26 cellular contexts compared by ENCODE assay signal in the genomic region with DNA sequence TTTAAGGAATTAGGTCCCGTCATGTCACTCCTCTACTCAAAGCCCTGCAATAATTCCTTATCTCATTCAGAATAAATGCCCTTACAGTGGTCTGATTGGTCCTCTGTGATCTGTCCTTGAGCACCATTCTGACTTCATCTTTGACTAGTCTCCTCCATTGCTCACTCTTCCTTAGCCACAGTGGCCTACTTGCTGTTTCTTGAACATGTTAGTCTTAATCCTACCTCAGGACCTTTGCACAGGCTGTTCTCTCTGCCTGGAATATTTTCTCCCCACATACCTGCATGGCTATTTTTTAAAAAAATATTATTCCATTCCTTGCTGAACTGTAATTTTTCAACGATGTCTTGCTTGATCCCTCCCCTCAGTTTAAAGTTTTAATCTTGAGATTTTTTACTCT. TPM values are rescaled to one million over a fixed set of nuclear protein-coding genes. Genes with fewer than 3 reads are reported as not detected.
DNase-seq lines count a peak whose midpoint lies in the region; ATAC-seq, FAIRE-seq and TF ChIP-seq lines count a peak whose summit lies in the region.
"Had no signal": no experiment of that assay in that cellular context is flagged by ENCODE, and none has a peak within 500 bp of the region (broad histone marks: within the 10 kb centered on the region; RNA-seq: fewer than 3 reads in every experiment).

No MANE protein-coding gene starts in this region.

- no peak overlapping the region for H3K27ac ChIP-seq in K562 (ENCODE audit: extremely low read depth, low read depth, low read length)
- H3K27ac ChIP-seq: GM23248 had no signal

- DNase-seq in activated CD4-positive, alpha-beta T cell treated with anti-CD3 and anti-CD28 coated beads, Interleukin-2, amount 10 ng/mL, durations not matched to agents 24 days and 14 days: peak; percentile 45
- DNase-seq in activated CD4-positive, alpha-beta T cell treated with anti-CD3 and anti-CD28 coated beads, Interleukin-2, amount 10 ng/mL, durations not matched to agents 7 days and 5 days: no peak
- DNase-seq in Calu3: no peak
- DNase-seq in K562 (ENCODE audit: extremely low read depth in 1 of 4, low spot score in 3 of 4): no peak
- DNase-seq in stimulated activated naive B cell treated with anti-CD40 and anti-IgM and Interleukin-4, amounts not matched to agents 10 μg/mL and 1 μg/mL and 100 μg/mL, for 72 hours: no peak
- no peak for DNase-seq in CD1c-positive myeloid dendritic cell (ENCODE audit: extremely low spot score)
- no peak for DNase-seq in nephron progenitor cell
- DNase-seq: 8988T; ACHN; CD4-positive, alpha-beta memory T cell; COR-L47; GM23248; H7; KBM-7; MG63; NCI-H1105 treated with DMSO at 0.1 percent for 48 hours; NCI-H146; NCI-H1930; NCI-H2107; NCI-H446 treated with DMSO at 0.1 percent for 48 hours; NCI-H526; NCI-H82; NK-92 treated with Interleukin-12 subunit alpha and Interleukin-12 subunit beta, amount 100 ng/mL, for 24 hours; PC-3 had no signal

- H3K4me3 ChIP-seq in K562: no peak overlapping the region
- H3K4me3 ChIP-seq: GM23248, MG63 had no signal

- H3K4me2 ChIP-seq in K562 (ENCODE audit: insufficient read depth, low read length): no peak overlapping the region

- no peak for TF ChIP-seq RAD21 in K562 (CRISPR knock-in tag; conservative IDR thresholded peaks at IDR 0.05 in 1 of 2, IDR thresholded peaks at IDR 0.05 in 1 of 2)

- TF ChIP-seq POLR2A in K562 (conservative IDR thresholded peaks at IDR 0.05): no peak

- H3K9me1 ChIP-seq in K562 (ENCODE audit: control insufficient read depth, insufficient read depth, low read length): no peaks in the 10 kb centered on the region

- BruUV-seq in Calu3 (replicated peaks; lab: Mats Ljungman, UMichigan) (no TSS peak), K562 (replicated peaks; lab: Mats Ljungman, UMichigan) (no TSS peak)

- no peak for TF ChIP-seq EP300 in K562 (IDR thresholded peaks at IDR 0.05; ENCODE audit: low read length)

- 9% methylated on average over 2 of the region's 2 CpGs for WGBS in K562 (ENCODE audit: insufficient coverage, low coverage, missing lambda C conversion rate)

- no peaks in the 10 kb centered on the region for H4K20me1 ChIP-seq in K562 (replicated peaks; ENCODE audit: control insufficient read depth, insufficient read depth, low read length)

- H3K27me3 ChIP-seq in K562 (ENCODE audit: control insufficient read depth in 2 of 2, insufficient read depth in 2 of 2, low read length in 2 of 2): peaks cover 0 to 8% of the 10 kb centered on the region in 2 experiments; a peak in 3 of 5 replicates
- H3K27me3 ChIP-seq: MG63 had no signal

- CTCF ChIA-PET in activated CD4-positive, alpha-beta T cell treated with anti-CD3 and anti-CD28 coated beads, Interleukin-2, amount 10 ng/mL, durations not matched to agents 7 days and 5 days (lab: Charles Lee): no interaction called here
- CTCF ChIA-PET in Calu3 (lab: Charles Lee) (no interaction called here), K562 (lab: Yijun Ruan, JAX; ENCODE audit: low intra/inter-chr PET ratio) (no interaction called here)

- H3K36me3 Mint-ChIP-seq in activated CD4-positive, alpha-beta T cell treated with anti-CD3 and anti-CD28 coated beads, Interleukin-2, amount 10 ng/mL, durations not matched to agents 24 days and 14 days (ENCODE audit: low read depth): peaks cover 5% of the 10 kb centered on the region
- H3K36me3 Mint-ChIP-seq in activated CD4-positive, alpha-beta T cell treated with anti-CD3 and anti-CD28 coated beads, Interleukin-2, amount 10 ng/mL, durations not matched to agents 7 days and 5 days (ENCODE audit: low read depth): no peaks in the 10 kb centered on the region
- H3K36me3 Mint-ChIP-seq in Calu3 (ENCODE audit: insufficient read depth, unreplicated experiment) (no peaks in the 10 kb centered on the region), nephron progenitor cell (ENCODE audit: low read depth) (no peaks in the 10 kb centered on the region)
- peaks cover 0 to 4% of the 10 kb centered on the region in 2 donors for H3K36me3 Mint-ChIP-seq in stimulated activated naive B cell treated with anti-CD40 and anti-IgM and Interleukin-4, amounts not matched to agents 10 μg/mL and 1 μg/mL and 100 μg/mL, for 72 hours
- H3K36me3 Mint-ChIP-seq: CD4-positive, alpha-beta memory T cell had no signal

- no peak overlapping the region for H3K27ac Mint-ChIP-seq in activated CD4-positive, alpha-beta T cell treated with anti-CD3 and anti-CD28 coated beads, Interleukin-2, amount 10 ng/mL, durations not matched to agents 24 days and 14 days
- H3K27ac Mint-ChIP-seq in activated CD4-positive, alpha-beta T cell treated with anti-CD3 and anti-CD28 coated beads, Interleukin-2, amount 10 ng/mL, durations not matched to agents 7 days and 5 days: no peak overlapping the region
- H3K27ac Mint-ChIP-seq in Calu3 (ENCODE audit: unreplicated experiment): peak overlapping the region; percentile 19
- peak overlapping the region; percentile 21 for H3K27ac Mint-ChIP-seq in stimulated activated naive B cell treated with anti-CD40 and anti-IgM and Interleukin-4, amounts not matched to agents 10 μg/mL and 1 μg/mL and 100 μg/mL, for 72 hours
- no peak overlapping the region for H3K27ac Mint-ChIP-seq in nephron progenitor cell

- H2AFZ ChIP-seq in K562 (ENCODE audit: low read depth, low read length): no peak overlapping the region
- H2AFZ ChIP-seq: GM23248 had no signal

- TF ChIP-seq CTCF in Calu3 (IDR thresholded peaks at IDR 0.05; ENCODE audit: unreplicated experiment) (no peak), K562 (IDR thresholded peaks at IDR 0.05 in 2 of 3, conservative IDR thresholded peaks at IDR 0.05 in 1 of 3; ENCODE audit: insufficient read depth in 2 of 3, low read depth in 1 of 3, low read length in 3 of 3) (no peak), nephron progenitor cell (IDR thresholded peaks at IDR 0.05) (no peak)

- peaks cover 10% of the 10 kb centered on the region for H3K27me3 Mint-ChIP-seq in activated CD4-positive, alpha-beta T cell treated with anti-CD3 and anti-CD28 coated beads, Interleukin-2, amount 10 ng/mL, durations not matched to agents 24 days and 14 days
- peaks cover 23% of the 10 kb centered on the region for H3K27me3 Mint-ChIP-seq in activated CD4-positive, alpha-beta T cell treated with anti-CD3 and anti-CD28 coated beads, Interleukin-2, amount 10 ng/mL, durations not matched to agents 7 days and 5 days
- no peaks in the 10 kb centered on the region for H3K27me3 Mint-ChIP-seq in Calu3 (ENCODE audit: unreplicated experiment)
- H3K27me3 Mint-ChIP-seq in stimulated activated naive B cell treated with anti-CD40 and anti-IgM and Interleukin-4, amounts not matched to agents 10 μg/mL and 1 μg/mL and 100 μg/mL, for 72 hours: no peaks in the 10 kb centered on the region
- H3K27me3 Mint-ChIP-seq in nephron progenitor cell (ENCODE audit: low read depth, poor library complexity): peaks cover 3% of the 10 kb centered on the region
- H3K27me3 Mint-ChIP-seq: CD4-positive, alpha-beta memory T cell had no signal

- in situ Hi-C loops in K562 (cut with MboI): loop anchor here (5.0 to 10.0 kb wide), 2 partner anchors 485 to 882 kb away; no protein-coding TSS in a partner anchor

- H3K4me3 Mint-ChIP-seq in activated CD4-positive, alpha-beta T cell treated with anti-CD3 and anti-CD28 coated beads, Interleukin-2, amount 10 ng/mL, durations not matched to agents 24 days and 14 days: no peak overlapping the region
- H3K4me3 Mint-ChIP-seq in activated CD4-positive, alpha-beta T cell treated with anti-CD3 and anti-CD28 coated beads, Interleukin-2, amount 10 ng/mL, durations not matched to agents 7 days and 5 days: no peak overlapping the region
- H3K4me3 Mint-ChIP-seq in Calu3 (ENCODE audit: low read depth, unreplicated experiment): no peak overlapping the region
- H3K4me3 Mint-ChIP-seq in stimulated activated naive B cell treated with anti-CD40 and anti-IgM and Interleukin-4, amounts not matched to agents 10 μg/mL and 1 μg/mL and 100 μg/mL, for 72 hours: no peak overlapping the region
- no peak overlapping the region for H3K4me3 Mint-ChIP-seq in nephron progenitor cell
- H3K4me3 Mint-ChIP-seq: CD4-positive, alpha-beta memory T cell had no signal

- no peak for ATAC-seq in K562
- ATAC-seq in stimulated activated naive B cell treated with anti-CD40 and anti-IgM and Interleukin-4, amounts not matched to agents 10 μg/mL and 1 μg/mL and 100 μg/mL, for 72 hours (replicated peaks): no peak
- ATAC-seq: HepG2, PC-3 had no signal

- no peaks in the 10 kb centered on the region for H3K9me3 Mint-ChIP-seq in activated CD4-positive, alpha-beta T cell treated with anti-CD3 and anti-CD28 coated beads, Interleukin-2, amount 10 ng/mL, durations not matched to agents 24 days and 14 days
- no peaks in the 10 kb centered on the region for H3K9me3 Mint-ChIP-seq in activated CD4-positive, alpha-beta T cell treated with anti-CD3 and anti-CD28 coated beads, Interleukin-2, amount 10 ng/mL, durations not matched to agents 7 days and 5 days
- H3K9me3 Mint-ChIP-seq in Calu3 (ENCODE audit: low read depth, unreplicated experiment) (no peaks in the 10 kb centered on the region), nephron progenitor cell (no peaks in the 10 kb centered on the region)
- H3K9me3 Mint-ChIP-seq in stimulated activated naive B cell treated with anti-CD40 and anti-IgM and Interleukin-4, amounts not matched to agents 10 μg/mL and 1 μg/mL and 100 μg/mL, for 72 hours: peaks cover 0 to 4% of the 10 kb centered on the region in 2 donors
- H3K9me3 Mint-ChIP-seq: CD4-positive, alpha-beta memory T cell had no signal

- intact Hi-C loops in activated CD4-positive, alpha-beta T cell treated with anti-CD3 and anti-CD28 coated beads, Interleukin-2, amount 10 ng/mL, durations not matched to agents 24 days and 14 days (cut with micrococcal nuclease): loop anchor here (5.0 to 10.0 kb wide), 2 partner anchors 875 to 982 kb away; a partner anchor contains a TSS
- intact Hi-C loops in Calu3 (cut with micrococcal nuclease; ENCODE audit: unreplicated experiment) (loop anchor here (10.0 kb wide), 1 partner anchor 882 kb away; no protein-coding TSS in a partner anchor), K562 (cut with micrococcal nuclease) (no loop called here)

- no peaks in the 10 kb centered on the region; a peak in 2 of 5 replicates for H3K4me1 ChIP-seq in K562 (replicated peaks in 1 of 2; ENCODE audit: control insufficient read depth in 2 of 2, insufficient read depth in 2 of 2, low read length in 2 of 2)

- POLR2A ChIA-PET in activated CD4-positive, alpha-beta T cell treated with anti-CD3 and anti-CD28 coated beads, Interleukin-2, amount 10 ng/mL, durations not matched to agents 7 days and 5 days (lab: Charles Lee): no interaction called here
- POLR2A ChIA-PET in K562 (lab: Yijun Ruan, JAX): no interaction called here

- peaks cover 23% of the 10 kb centered on the region for H3K4me1 Mint-ChIP-seq in activated CD4-positive, alpha-beta T cell treated with anti-CD3 and anti-CD28 coated beads, Interleukin-2, amount 10 ng/mL, durations not matched to agents 24 days and 14 days
- H3K4me1 Mint-ChIP-seq in activated CD4-positive, alpha-beta T cell treated with anti-CD3 and anti-CD28 coated beads, Interleukin-2, amount 10 ng/mL, durations not matched to agents 7 days and 5 days: peaks cover 5% of the 10 kb centered on the region
- H3K4me1 Mint-ChIP-seq in Calu3 (ENCODE audit: low read depth, unreplicated experiment) (no peaks in the 10 kb centered on the region), nephron progenitor cell (peaks cover 23% of the 10 kb centered on the region)
- H3K4me1 Mint-ChIP-seq in stimulated activated naive B cell treated with anti-CD40 and anti-IgM and Interleukin-4, amounts not matched to agents 10 μg/mL and 1 μg/mL and 100 μg/mL, for 72 hours: peaks cover 24 to 32% of the 10 kb centered on the region in 2 donors

- H3K36me3 ChIP-seq in K562 (ENCODE audit: control insufficient read depth, insufficient read depth, low read length): no peaks in the 10 kb centered on the region
- H3K36me3 ChIP-seq: MG63 had no signal

- no peaks in the 10 kb centered on the region for H3K79me2 ChIP-seq in K562 (ENCODE audit: control insufficient read depth, insufficient read depth, low read length)

- H3K9me3 ChIP-seq in K562 (replicated peaks; ENCODE audit: control insufficient read depth, insufficient read depth, low read depth, low read length): no peaks in the 10 kb centered on the region
- H3K9me3 ChIP-seq: MG63 had no signal

- H3K9ac ChIP-seq in K562 (ENCODE audit: insufficient read depth in 1 of 2, low read depth in 2 of 2, low read length in 2 of 2): no peak overlapping the region
- H3K9ac ChIP-seq: GM23248 had no signal

- no peak for FAIRE-seq in K562 (lab: Jason Lieb, UNC)
- FAIRE-seq: G401.6, HepG2 had no signal

RNA-seq across cellular contexts. Expression of a gene that starts 48.0 kb away (rescaled TPM):
- total RNA-seq in activated CD4-positive, alpha-beta T cell treated with anti-CD3 and anti-CD28 coated beads, Interleukin-2, amount 10 ng/mL, durations not matched to agents 24 days and 14 days: 2.0 and 2.1 TPM in 2 replicates
- total RNA-seq in activated CD4-positive, alpha-beta T cell treated with anti-CD3 and anti-CD28 coated beads, Interleukin-2, amount 10 ng/mL, durations not matched to agents 7 days and 5 days: not detected
- 7.4 and 8.9 TPM in 2 replicates for total RNA-seq in Calu3 (2022)
- total RNA-seq in K562 (2011; cell fraction: chromatin; rRNA removed; ENCODE audit: low replicate concordance): not detected in 2 replicates
- not detected in 2 replicates for total RNA-seq in K562 (2011; cell fraction: nucleolus; rRNA removed)
- not detected in 2 replicates for total RNA-seq in K562 (2011; cell fraction: nucleoplasm; rRNA removed)
- total RNA-seq in K562 (2014; rRNA removed): not detected in 2 replicates
- total RNA-seq in K562 (2014; rRNA removed; fragmentation: Illumina TruSeq; extraction: Trizol): not detected in 2 replicates
- total RNA-seq in K562 (2015; rRNA removed; fragmentation: Illumina TruSeq; extraction: Trizol): not detected in 2 replicates
- total RNA-seq in K562 (2021): not detected in 2 replicates
- polyA plus RNA-seq in K562 (2011; rRNA removed): 0.07 TPM in 1 of 2 replicates, not detected in the other
- polyA plus RNA-seq in K562 (2011; cell fraction: cytosol; rRNA removed): not detected in 2 replicates
- not detected in 2 replicates for polyA plus RNA-seq in K562 (2011; cell fraction: nucleus; rRNA removed)
- not detected in 2 replicates for polyA plus RNA-seq in K562 (2012)
- not detected in 2 replicates for polyA plus RNA-seq in K562 (2014; fragmentation: Illumina TruSeq; extraction: Trizol)
- not detected for polyA plus RNA-seq in K562 (2014; fragmentation: Nextera tagmentation; extraction: Ambion mirVana)
- polyA plus RNA-seq in K562 (2014; rRNA removed): not detected in 2 replicates
- not detected in 2 replicates for polyA minus RNA-seq in K562 (2011; rRNA and poly(A)+ RNA removed)
- polyA minus RNA-seq in K562 (2011; cell fraction: cytosol; rRNA and poly(A)+ RNA removed): not detected in 2 replicates
- not detected in 2 replicates for polyA minus RNA-seq in K562 (2011; cell fraction: nucleus; rRNA and poly(A)+ RNA removed)
- total RNA-seq: PC-3 had no signal

Comparison
In these comparisons a context has a peak if more than half of its experiments do, and no peak if none do; other contexts are left out.
1. H3K27ac Mint-ChIP-seq: peak in Calu3 (single experiment) and stimulated activated naive B cell treated with anti-CD40 and anti-IgM and Interleukin-4, amounts not matched to agents 10 μg/mL and 1 μg/mL and 100 μg/mL, for 72 hours (single experiment); none in activated CD4-positive, alpha-beta T cell treated with anti-CD3 and anti-CD28 coated beads, Interleukin-2, amount 10 ng/mL, durations not matched to agents 24 days and 14 days (single experiment), activated CD4-positive, alpha-beta T cell treated with anti-CD3 and anti-CD28 coated beads, Interleukin-2, amount 10 ng/mL, durations not matched to agents 7 days and 5 days (single experiment) and nephron progenitor cell (single experiment).